11 cellular contexts compared by ENCODE assay signal in genomic region chr2:177172034-177172880, GRCh38. TPM values are rescaled to one million over a fixed set of nuclear protein-coding genes. Genes with fewer than 3 reads are reported as not detected.
DNase-seq lines count a peak whose midpoint lies in the region; TF ChIP-seq lines count a peak whose summit lies in the region.
"Had no signal": no experiment of that assay in that cellular context is flagged by ENCODE, and none has a peak within 500 bp of the region (broad histone marks: within the 10 kb centered on the region; RNA-seq: fewer than 3 reads in every experiment).

No MANE protein-coding gene starts in this region.

- H3K4me1 Mint-ChIP-seq in dendritic cell treated with granulocyte-macrophage colony-stimulating factor and Interleukin-4, amounts not matched to agents 40 ng/mL and 50 ng/mL, for 4 days (ENCODE audit: low read depth), result peaks cover 26% of the 10 kb centered on the region
- H3K4me1 Mint-ChIP-seq in activated CD4-positive, alpha-beta memory T cell treated with anti-CD3 and anti-CD28 coated beads for 36 hours (ENCODE audit: low read depth), result peaks cover 12% of the 10 kb centered on the region
- peaks cover 7 to 11% of the 10 kb centered on the region in 2 donors for H3K4me1 Mint-ChIP-seq in immature natural killer cell

- peak overlapping the region; percentile 47 for H3K4me2 ChIP-seq in PC-9
- H3K4me2 ChIP-seq: KMS-11 had no signal

- no peak for TF ChIP-seq CTCF in PC-9 (conservative IDR thresholded peaks at IDR 0.05)

- peak; percentile 54 for DNase-seq in GM03348 (ENCODE audit: low spot score)
- peak; percentile 52 to 92 for DNase-seq in PC-9
- peak; percentile 44 for DNase-seq in non-pigmented ciliary epithelial cell (ENCODE audit: low read depth)
- DNase-seq in inferior parietal cortex (ENCODE audit: extremely low spot score), result no peak
- no peak for DNase-seq in activated CD4-positive, alpha-beta memory T cell treated with anti-CD3 and anti-CD28 coated beads for 36 hours
- no peak for DNase-seq in AML-193 (lab: John Stamatoyannopoulos, UW)
- no peak for DNase-seq in immature natural killer cell
- DNase-seq: NCI-H2227 treated with DMSO at 0.1 percent for 48 hours had no signal

- H3K27ac Mint-ChIP-seq in dendritic cell treated with granulocyte-macrophage colony-stimulating factor and Interleukin-4, amounts not matched to agents 40 ng/mL and 50 ng/mL, for 4 days, result peak overlapping the region; percentile 52
- H3K27ac Mint-ChIP-seq in activated CD4-positive, alpha-beta memory T cell treated with anti-CD3 and anti-CD28 coated beads for 36 hours, result no peak overlapping the region
- H3K27ac Mint-ChIP-seq in immature natural killer cell, result no peak overlapping the region

- peaks cover 2% of the 10 kb centered on the region for H3K27me3 Mint-ChIP-seq in dendritic cell treated with granulocyte-macrophage colony-stimulating factor and Interleukin-4, amounts not matched to agents 40 ng/mL and 50 ng/mL, for 4 days
- H3K27me3 Mint-ChIP-seq in activated CD4-positive, alpha-beta memory T cell treated with anti-CD3 and anti-CD28 coated beads for 36 hours, result no peaks in the 10 kb centered on the region
- H3K27me3 Mint-ChIP-seq in immature natural killer cell (ENCODE audit: low read depth in 3 of 3), result peaks cover 2 to 6% (median 3%) of the 10 kb centered on the region in 3 donors

- no peaks in the 10 kb centered on the region for H3K9me3 Mint-ChIP-seq in dendritic cell treated with granulocyte-macrophage colony-stimulating factor and Interleukin-4, amounts not matched to agents 40 ng/mL and 50 ng/mL, for 4 days
- H3K9me3 Mint-ChIP-seq in activated CD4-positive, alpha-beta memory T cell treated with anti-CD3 and anti-CD28 coated beads for 36 hours, result no peaks in the 10 kb centered on the region
- no peaks in the 10 kb centered on the region for H3K9me3 Mint-ChIP-seq in immature natural killer cell

- peaks cover 32% of the 10 kb centered on the region for H3F3A ChIP-seq in PC-9 (ENCODE audit: insufficient read depth, low read depth)

- H3K4me3 Mint-ChIP-seq in dendritic cell treated with granulocyte-macrophage colony-stimulating factor and Interleukin-4, amounts not matched to agents 40 ng/mL and 50 ng/mL, for 4 days, result no peak overlapping the region
- H3K4me3 Mint-ChIP-seq in activated CD4-positive, alpha-beta memory T cell treated with anti-CD3 and anti-CD28 coated beads for 36 hours, result no peak overlapping the region
- H3K4me3 Mint-ChIP-seq in immature natural killer cell, result no peak overlapping the region

- H3K4me3 ChIP-seq in PC-9, result no peak overlapping the region
- H3K4me3 ChIP-seq: cardiac muscle cell had no signal

- no peaks in the 10 kb centered on the region for H3K36me3 Mint-ChIP-seq in dendritic cell treated with granulocyte-macrophage colony-stimulating factor and Interleukin-4, amounts not matched to agents 40 ng/mL and 50 ng/mL, for 4 days (ENCODE audit: low read depth)
- no peaks in the 10 kb centered on the region for H3K36me3 Mint-ChIP-seq in activated CD4-positive, alpha-beta memory T cell treated with anti-CD3 and anti-CD28 coated beads for 36 hours
- H3K36me3 Mint-ChIP-seq in immature natural killer cell, result no peaks in the 10 kb centered on the region

- CTCF ChIA-PET in PC-9 (lab: Charles Lee), result interaction anchor here (0.6 kb wide), 1 partner anchor 25 kb away, joined by 3 read pairs; no protein-coding TSS in a partner anchor
- CTCF ChIA-PET in activated CD4-positive, alpha-beta memory T cell treated with anti-CD3 and anti-CD28 coated beads for 36 hours (lab: Charles Lee), result interaction anchor here (0.6 to 1.0 kb wide), 2 partner anchors 11 to 23 kb away, joined by 3 to 5 read pairs; no protein-coding TSS in a partner anchor

- H3K9me3 ChIP-seq in PC-9 (ENCODE audit: insufficient read depth, low read depth), result no peaks in the 10 kb centered on the region; the same call in 1 of the 2 replicates

- intact Hi-C loops in PC-9 (cut with micrococcal nuclease; ENCODE audit: unreplicated experiment), result no loop called here
- intact Hi-C loops in dendritic cell treated with granulocyte-macrophage colony-stimulating factor and Interleukin-4, amounts not matched to agents 40 ng/mL and 50 ng/mL, for 4 days (cut with micrococcal nuclease), result no loop called here
- intact Hi-C loops in activated CD4-positive, alpha-beta memory T cell treated with anti-CD3 and anti-CD28 coated beads for 36 hours (cut with micrococcal nuclease), result no loop called here

- no peaks in the 10 kb centered on the region for H3K27me3 ChIP-seq in PC-9 (ENCODE audit: insufficient read depth, low read depth)
- H3K27me3 ChIP-seq: cardiac muscle cell had no signal

- peaks cover 68% of the 10 kb centered on the region for H3K4me1 ChIP-seq in PC-9 (replicated peaks; ENCODE audit: insufficient read depth)

- POLR2A ChIA-PET in PC-9 (lab: Charles Lee; ENCODE audit: unreplicated experiment), result interaction anchor here (0.6 kb wide), 1 partner anchor 39 kb away, joined by 4 read pairs; no protein-coding TSS in a partner anchor
- POLR2A ChIA-PET in activated CD4-positive, alpha-beta memory T cell treated with anti-CD3 and anti-CD28 coated beads for 36 hours (lab: Charles Lee), result no interaction called here

- BruUV-seq in PC-9 (replicated peaks; lab: Mats Ljungman, UMichigan), result no TSS peak

- H3K79me2 ChIP-seq in PC-9 (ENCODE audit: low read depth), result no peaks in the 10 kb centered on the region

- no peaks in the 10 kb centered on the region for H3K36me3 ChIP-seq in PC-9 (ENCODE audit: low read depth)
- H3K36me3 ChIP-seq: cardiac muscle cell had no signal

- no peaks in the 10 kb centered on the region for H4K20me1 ChIP-seq in PC-9 (ENCODE audit: insufficient read depth)

- H2AFZ ChIP-seq in PC-9, result no peak overlapping the region

- no peaks in the 10 kb centered on the region for H3K9me2 ChIP-seq in PC-9 (ENCODE audit: insufficient read depth)

- peak overlapping the region; percentile 28 for H3K27ac ChIP-seq in PC-9
- H3K27ac ChIP-seq: cardiac muscle cell, KMS-11 had no signal

RNA-seq across cellular contexts. Expression of gene HNRNPA3, which starts 40.3 kb away (rescaled TPM):
- 245 and 290 TPM in 2 replicates for total RNA-seq in PC-9 (2021)
- total RNA-seq in activated CD4-positive, alpha-beta memory T cell treated with anti-CD3 and anti-CD28 coated beads for 36 hours, result 100 to 1,000 TPM; 303 to 311 TPM
- 10 to 100 TPM; 47.7 to 85.5 (median 49.7) TPM for polyA plus RNA-seq in immature natural killer cell

Comparison
In these comparisons a context has a peak if more than half of its experiments do, and no peak if none do; other contexts are left out.
1. DNase-seq: peak in GM03348 (single experiment), PC-9 (2 of 2) and non-pigmented ciliary epithelial cell (single experiment); none in inferior parietal cortex (single experiment), activated CD4-positive, alpha-beta memory T cell treated with anti-CD3 and anti-CD28 coated beads for 36 hours (single experiment), AML-193 (0 of 2) and immature natural killer cell (0 of 3).